In genomic region chr21:32216293-32216692, GRCh38 we compare ENCODE assay signal across 9 cellular contexts.
"Had no signal": no experiment of that assay in that cellular context is flagged by ENCODE, and none has a peak within 500 bp of the region (broad histone marks: within the 10 kb centered on the region; RNA-seq: fewer than 3 reads in every experiment).

No MANE protein-coding gene starts in this region.

- H3K4me3 Mint-ChIP-seq: GM23338, H9, HFFc6 had no signal

- H3K4me1 ChIP-seq: HAP-1 had no signal

- DNase-seq: GM23248, GOT3, H7, H9, HCEC 1CT, HFFc6 had no signal

- H3K27ac Mint-ChIP-seq: GM23338, H9, HFFc6 had no signal

- H3K4me1 Mint-ChIP-seq: GM23338 had no signal

- H3K9me3 ChIP-seq: HAP-1 had no signal

- H3K36me3 ChIP-seq: HAP-1 had no signal

- ATAC-seq: GM23338, HCT116 had no signal

- H2AFZ ChIP-seq: GM23248, GM23338 had no signal

- H3K27ac ChIP-seq: GM23248 had no signal

- H3K4me3 ChIP-seq: GM23248, GM23338, HAP-1 had no signal

- H3K4me2 ChIP-seq: GM23338 had no signal
